Comparison of ENCODE assay signal across 7 cellular contexts in genomic region chr4:71187399-71188196, GRCh38.
DNase-seq lines count a peak whose midpoint lies in the region; ATAC-seq lines count a peak whose summit lies in the region.

No MANE protein-coding gene starts in this region.

- H3K4me3 Mint-ChIP-seq in activated T-cell treated with anti-CD3 and anti-CD28 coated beads, Interleukin-2, amount 50 U/mL, for 4 hours = peak overlapping the region; percentile 80

- no peaks in the 10 kb centered on the region for H3K36me3 Mint-ChIP-seq in activated T-cell treated with anti-CD3 and anti-CD28 coated beads, Interleukin-2, amount 50 U/mL, for 4 hours (ENCODE audit: insufficient read depth)

- no peaks in the 10 kb centered on the region for H3K36me3 ChIP-seq in neuron (ENCODE audit: insufficient read depth, low read length)

- peak overlapping the region; percentile 98 for H2AFZ ChIP-seq in neuron (ENCODE audit: low read depth, low read length)

- no peaks in the 10 kb centered on the region for H3K9me3 ChIP-seq in neuron (ENCODE audit: low read length)

- H3K27me3 Mint-ChIP-seq in activated T-cell treated with anti-CD3 and anti-CD28 coated beads, Interleukin-2, amount 50 U/mL, for 4 hours (ENCODE audit: low read depth) = peaks cover 50% of the 10 kb centered on the region

- H3K9me3 Mint-ChIP-seq in activated T-cell treated with anti-CD3 and anti-CD28 coated beads, Interleukin-2, amount 50 U/mL, for 4 hours = no peaks in the 10 kb centered on the region

- H3K4me3 ChIP-seq in neuron (ENCODE audit: low read length) = peak overlapping the region; percentile 80

- ATAC-seq in GM19023 (IDR thresholded peaks at IDR 0.05; ENCODE audit: unreplicated experiment) = peak; percentile 24
- ATAC-seq in activated T-cell treated with anti-CD3 and anti-CD28 coated beads, Interleukin-2, amount 50 U/mL, for 4 hours = peak; percentile 22 to 24

- peaks cover 12% of the 10 kb centered on the region for H3K4me1 ChIP-seq in neuron (ENCODE audit: insufficient read depth, low read length)

- H3K4me1 Mint-ChIP-seq in activated T-cell treated with anti-CD3 and anti-CD28 coated beads, Interleukin-2, amount 50 U/mL, for 4 hours (ENCODE audit: low read depth) = peaks cover 26% of the 10 kb centered on the region

- peak; percentile 43 for DNase-seq in HuH-7.5 (ENCODE audit: low spot score)
- no peak for DNase-seq in activated T-cell treated with anti-CD3 and anti-CD28 coated beads, Interleukin-2, amount 50 U/mL, for 4 hours
- peak; percentile 23 for DNase-seq in foreskin melanocyte
- no peak for DNase-seq in effector CD4-positive, alpha-beta T cell
- DNase-seq in HCEC 1CT = no peak

- peaks cover 13% of the 10 kb centered on the region for H3K27me3 ChIP-seq in neuron (ENCODE audit: insufficient read depth, low read length)

Comparison
In these comparisons a context has a peak if more than half of its experiments do, and no peak if none do; other contexts are left out.
1. DNase-seq: peak in HuH-7.5 (single experiment) and foreskin melanocyte (single experiment); none in activated T-cell treated with anti-CD3 and anti-CD28 coated beads, Interleukin-2, amount 50 U/mL, for 4 hours (single experiment), effector CD4-positive, alpha-beta T cell (single experiment) and HCEC 1CT (single experiment).